ENCODE assay signal across 1 cellular context in the genomic region with DNA sequence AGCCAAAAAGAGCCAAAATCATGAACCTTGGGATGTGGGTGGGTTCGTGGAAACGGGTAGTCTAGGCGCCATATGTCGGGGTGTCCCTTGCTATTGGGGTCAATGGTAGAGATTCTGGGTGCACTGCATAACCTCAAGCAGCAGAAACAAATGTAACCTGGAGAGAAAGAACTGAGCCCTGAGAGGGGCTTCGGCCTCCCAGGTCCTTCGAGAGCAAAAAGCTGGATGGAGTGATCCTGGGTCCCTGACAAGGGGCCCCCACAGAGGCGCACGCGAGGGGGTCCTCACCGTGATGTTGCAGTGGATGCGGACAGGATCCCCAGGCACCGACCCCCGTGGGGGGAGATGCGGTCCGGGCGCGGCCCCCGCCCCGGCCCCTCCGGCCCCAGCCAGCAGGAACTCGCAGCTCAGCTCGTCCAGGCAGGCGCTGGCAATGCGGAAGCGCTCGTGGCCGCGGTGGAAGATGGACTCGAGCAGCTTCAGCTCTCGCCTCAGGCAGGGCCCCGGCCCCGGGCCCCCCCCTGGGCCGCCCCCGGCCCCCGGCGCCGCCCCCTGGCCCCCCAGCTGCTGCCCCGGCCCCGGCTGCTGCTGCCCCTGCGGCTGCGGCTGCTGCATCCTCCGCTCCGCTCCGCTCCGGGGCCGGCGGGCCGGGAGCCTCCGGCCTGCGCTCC.
TF ChIP-seq lines count a peak whose summit lies in the region.

No MANE protein-coding gene starts in this region.

TF ChIP-seq in GM23338, 12 proteins besides CTCF, POLR2A, EP300 and RAD21 (continued from another document):
- TF ChIP-seq, protein P1, sequence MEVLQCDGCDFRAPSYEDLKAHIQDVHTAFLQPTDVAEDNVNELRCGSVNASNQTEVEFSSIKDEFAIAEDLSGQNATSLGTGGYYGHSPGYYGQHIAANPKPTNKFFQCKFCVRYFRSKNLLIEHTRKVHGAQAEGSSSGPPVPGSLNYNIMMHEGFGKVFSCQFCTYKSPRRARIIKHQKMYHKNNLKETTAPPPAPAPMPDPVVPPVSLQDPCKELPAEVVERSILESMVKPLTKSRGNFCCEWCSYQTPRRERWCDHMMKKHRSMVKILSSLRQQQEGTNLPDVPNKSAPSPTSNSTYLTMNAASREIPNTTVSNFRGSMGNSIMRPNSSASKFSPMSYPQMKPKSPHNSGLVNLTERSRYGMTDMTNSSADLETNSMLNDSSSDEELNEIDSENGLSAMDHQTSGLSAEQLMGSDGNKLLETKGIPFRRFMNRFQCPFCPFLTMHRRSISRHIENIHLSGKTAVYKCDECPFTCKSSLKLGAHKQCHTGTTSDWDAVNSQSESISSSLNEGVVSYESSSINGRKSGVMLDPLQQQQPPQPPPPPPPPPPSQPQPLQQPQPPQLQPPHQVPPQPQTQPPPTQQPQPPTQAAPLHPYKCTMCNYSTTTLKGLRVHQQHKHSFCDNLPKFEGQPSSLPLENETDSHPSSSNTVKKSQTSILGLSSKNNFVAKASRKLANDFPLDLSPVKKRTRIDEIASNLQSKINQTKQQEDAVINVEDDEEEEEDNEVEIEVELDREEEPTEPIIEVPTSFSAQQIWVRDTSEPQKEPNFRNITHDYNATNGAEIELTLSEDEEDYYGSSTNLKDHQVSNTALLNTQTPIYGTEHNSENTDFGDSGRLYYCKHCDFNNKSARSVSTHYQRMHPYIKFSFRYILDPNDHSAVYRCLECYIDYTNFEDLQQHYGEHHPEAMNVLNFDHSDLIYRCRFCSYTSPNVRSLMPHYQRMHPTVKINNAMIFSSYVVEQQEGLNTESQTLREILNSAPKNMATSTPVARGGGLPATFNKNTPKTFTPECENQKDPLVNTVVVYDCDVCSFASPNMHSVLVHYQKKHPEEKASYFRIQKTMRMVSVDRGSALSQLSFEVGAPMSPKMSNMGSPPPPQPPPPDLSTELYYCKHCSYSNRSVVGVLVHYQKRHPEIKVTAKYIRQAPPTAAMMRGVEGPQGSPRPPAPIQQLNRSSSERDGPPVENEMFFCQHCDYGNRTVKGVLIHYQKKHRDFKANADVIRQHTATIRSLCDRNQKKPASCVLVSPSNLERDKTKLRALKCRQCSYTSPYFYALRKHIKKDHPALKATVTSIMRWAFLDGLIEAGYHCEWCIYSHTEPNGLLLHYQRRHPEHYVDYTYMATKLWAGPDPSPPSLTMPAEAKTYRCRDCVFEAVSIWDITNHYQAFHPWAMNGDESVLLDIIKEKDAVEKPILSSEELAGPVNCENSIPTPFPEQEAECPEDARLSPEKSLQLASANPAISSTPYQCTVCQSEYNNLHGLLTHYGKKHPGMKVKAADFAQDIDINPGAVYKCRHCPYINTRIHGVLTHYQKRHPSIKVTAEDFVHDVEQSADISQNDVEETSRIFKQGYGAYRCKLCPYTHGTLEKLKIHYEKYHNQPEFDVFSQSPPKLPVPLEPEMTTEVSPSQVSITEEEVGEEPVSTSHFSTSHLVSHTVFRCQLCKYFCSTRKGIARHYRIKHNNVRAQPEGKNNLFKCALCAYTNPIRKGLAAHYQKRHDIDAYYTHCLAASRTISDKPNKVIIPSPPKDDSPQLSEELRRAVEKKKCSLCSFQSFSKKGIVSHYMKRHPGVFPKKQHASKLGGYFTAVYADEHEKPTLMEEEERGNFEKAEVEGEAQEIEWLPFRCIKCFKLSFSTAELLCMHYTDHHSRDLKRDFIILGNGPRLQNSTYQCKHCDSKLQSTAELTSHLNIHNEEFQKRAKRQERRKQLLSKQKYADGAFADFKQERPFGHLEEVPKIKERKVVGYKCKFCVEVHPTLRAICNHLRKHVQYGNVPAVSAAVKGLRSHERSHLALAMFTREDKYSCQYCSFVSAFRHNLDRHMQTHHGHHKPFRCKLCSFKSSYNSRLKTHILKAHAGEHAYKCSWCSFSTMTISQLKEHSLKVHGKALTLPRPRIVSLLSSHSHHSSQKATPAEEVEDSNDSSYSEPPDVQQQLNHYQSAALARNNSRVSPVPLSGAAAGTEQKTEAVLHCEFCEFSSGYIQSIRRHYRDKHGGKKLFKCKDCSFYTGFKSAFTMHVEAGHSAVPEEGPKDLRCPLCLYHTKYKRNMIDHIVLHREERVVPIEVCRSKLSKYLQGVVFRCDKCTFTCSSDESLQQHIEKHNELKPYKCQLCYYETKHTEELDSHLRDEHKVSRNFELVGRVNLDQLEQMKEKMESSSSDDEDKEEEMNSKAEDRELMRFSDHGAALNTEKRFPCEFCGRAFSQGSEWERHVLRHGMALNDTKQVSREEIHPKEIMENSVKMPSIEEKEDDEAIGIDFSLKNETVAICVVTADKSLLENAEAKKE (CRISPR knock-in tag; IDR thresholded peaks at IDR 0.05), result no peak
- TF ChIP-seq EZH2phosphoT487 (IDR thresholded peaks at IDR 0.05; ENCODE audit: unreplicated experiment) (no peak), ZNF331 (CRISPR knock-in tag; IDR thresholded peaks at IDR 0.05; ENCODE audit: low read depth) (no peak), JUNB (IDR thresholded peaks at IDR 0.05; ENCODE audit: unreplicated experiment) (no peak), NANOG (IDR thresholded peaks at IDR 0.05; ENCODE audit: borderline replicate concordance) (no peak), CREB1 (CRISPR knock-in tag; IDR thresholded peaks at IDR 0.05; ENCODE audit: low read depth) (no peak), POLR2AphosphoS5 (IDR thresholded peaks at IDR 0.05; ENCODE audit: low read depth) (no peak)
